In the genomic region with DNA sequence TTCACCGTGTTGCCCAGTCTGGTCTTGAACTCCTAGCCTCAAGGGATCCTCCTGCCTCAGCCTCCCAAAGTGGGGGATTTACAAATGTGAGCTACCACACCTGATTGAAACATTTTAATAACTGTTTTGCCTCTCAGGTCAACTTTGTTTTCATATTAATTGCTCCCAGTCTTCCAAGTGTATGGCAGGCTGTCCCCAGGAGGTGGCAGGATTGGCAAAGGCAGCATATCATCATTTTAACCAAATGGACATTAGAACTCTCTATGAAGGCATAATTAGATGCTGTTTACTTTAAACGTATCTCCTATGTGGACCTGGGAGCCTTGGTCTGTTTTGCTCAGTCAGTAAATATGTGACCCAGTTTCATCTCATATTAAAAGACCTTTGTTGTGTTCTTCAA, we compare ENCODE assay signal across 9 cellular contexts.
DNase-seq lines count a peak whose midpoint lies in the region; ATAC-seq and TF ChIP-seq lines count a peak whose summit lies in the region.
"Had no signal": no experiment of that assay in that cellular context is flagged by ENCODE, and none has a peak within 500 bp of the region (broad histone marks: within the 10 kb centered on the region; RNA-seq: fewer than 3 reads in every experiment).

No MANE protein-coding gene starts in this region.

- no peak overlapping the region for H3K27ac ChIP-seq in VCaP
- H3K27ac ChIP-seq: SK-N-MC had no signal

- DNase-seq in EH (ENCODE audit: low read depth), result peak; percentile 5
- peak; percentile 15 for DNase-seq in KBM-7
- DNase-seq in midbrain (lab: John Stamatoyannopoulos, UW), result peak; percentile 24
- DNase-seq in kidney glomerular epithelial cell (lab: John Stamatoyannopoulos, UW), result no peak
- DNase-seq in KG1 (lab: John Stamatoyannopoulos, UW), result no peak

- no peak for ATAC-seq in GM21515 (IDR thresholded peaks at IDR 0.05; ENCODE audit: unreplicated experiment)
- ATAC-seq in HG03442 (IDR thresholded peaks at IDR 0.05; ENCODE audit: unreplicated experiment), result no peak

- in situ Hi-C loops in KBM-7 (cut with MboI; ENCODE audit: low pct_unique_long_range_greater_than_20kb, low sequenced_read_pairs), result no loop called here

- peak; percentile 77 for TF ChIP-seq CTCF in VCaP (conservative IDR thresholded peaks at IDR 0.05)

Comparison
In these comparisons a context has a peak if more than half of its experiments do, and no peak if none do; other contexts are left out.
1. DNase-seq: peak in EH (single experiment), KBM-7 (single experiment) and midbrain (single experiment); none in kidney glomerular epithelial cell (single experiment) and KG1 (single experiment).